Comparison of ENCODE assay signal across 9 cellular contexts in genomic region chr3:170632780-170633179, GRCh38. TPM values are rescaled to one million over a fixed set of nuclear protein-coding genes. Genes with fewer than 3 reads are reported as not detected.
DNase-seq lines count a peak whose midpoint lies in the region; ATAC-seq and TF ChIP-seq lines count a peak whose summit lies in the region.
"Had no signal": no experiment of that assay in that cellular context is flagged by ENCODE, and none has a peak within 500 bp of the region (broad histone marks: within the 10 kb centered on the region; RNA-seq: fewer than 3 reads in every experiment).

No MANE protein-coding gene starts in this region.

- no peak overlapping the region for H3K27ac Mint-ChIP-seq in activated CD8-positive, alpha-beta T cell treated with anti-CD3 and anti-CD28 coated beads for 36 hours
- H3K27ac Mint-ChIP-seq in activated CD8-positive, alpha-beta T cell treated with anti-CD3 and anti-CD28 coated beads, Interleukin-2, amount 10 ng/mL, durations not matched to agents 7 days and 5 days, result no peak overlapping the region
- H3K27ac Mint-ChIP-seq: dendritic cell treated with granulocyte-macrophage colony-stimulating factor and Interleukin-4, amounts not matched to agents 40 ng/mL and 50 ng/mL, for 4 days had no signal

- no peaks in the 10 kb centered on the region for H3K9me3 ChIP-seq in right lobe of liver

- no peak for TF ChIP-seq CTCF in activated CD8-positive, alpha-beta T cell treated with anti-CD3 and anti-CD28 coated beads for 36 hours (IDR thresholded peaks at IDR 0.05)
- TF ChIP-seq CTCF in right lobe of liver (IDR thresholded peaks at IDR 0.05), result no peak

- no peaks in the 10 kb centered on the region for H3K4me1 Mint-ChIP-seq in activated CD8-positive, alpha-beta T cell treated with anti-CD3 and anti-CD28 coated beads for 36 hours (ENCODE audit: low read depth)
- no peaks in the 10 kb centered on the region for H3K4me1 Mint-ChIP-seq in activated CD8-positive, alpha-beta T cell treated with anti-CD3 and anti-CD28 coated beads, Interleukin-2, amount 10 ng/mL, durations not matched to agents 7 days and 5 days (ENCODE audit: low read depth)

- no peaks in the 10 kb centered on the region for H3K36me3 ChIP-seq in right lobe of liver

- CTCF ChIA-PET in activated CD8-positive, alpha-beta T cell treated with anti-CD3 and anti-CD28 coated beads for 36 hours (lab: Charles Lee), result no interaction called here
- CTCF ChIA-PET in activated CD8-positive, alpha-beta T cell treated with anti-CD3 and anti-CD28 coated beads, Interleukin-2, amount 10 ng/mL, durations not matched to agents 7 days and 5 days (lab: Charles Lee), result no interaction called here

- H3K36me3 Mint-ChIP-seq in activated CD8-positive, alpha-beta T cell treated with anti-CD3 and anti-CD28 coated beads for 36 hours (ENCODE audit: low read depth), result no peaks in the 10 kb centered on the region
- no peaks in the 10 kb centered on the region for H3K36me3 Mint-ChIP-seq in activated CD8-positive, alpha-beta T cell treated with anti-CD3 and anti-CD28 coated beads, Interleukin-2, amount 10 ng/mL, durations not matched to agents 7 days and 5 days (ENCODE audit: low read depth)

- ATAC-seq in activated CD8-positive, alpha-beta T cell treated with anti-CD3 and anti-CD28 coated beads for 36 hours, result peak; percentile 30
- no peak for ATAC-seq in activated CD8-positive, alpha-beta T cell treated with anti-CD3 and anti-CD28 coated beads, Interleukin-2, amount 10 ng/mL, durations not matched to agents 7 days and 5 days
- ATAC-seq in HG02759 (IDR thresholded peaks at IDR 0.05; ENCODE audit: unreplicated experiment), result peak; percentile 79
- ATAC-seq in stimulated activated naive CD8-positive, alpha-beta T cell treated with anti-CD3 and anti-CD28 coated beads, Interleukin-15, Interleukin-2, amounts not matched to agents 100 U/mL and 50 U/mL, for 24 hours, result peak; percentile 63
- ATAC-seq in right lobe of liver, result no peak

- DNase-seq in activated CD8-positive, alpha-beta T cell treated with anti-CD3 and anti-CD28 coated beads for 36 hours, result no peak
- DNase-seq in activated CD8-positive, alpha-beta T cell treated with anti-CD3 and anti-CD28 coated beads, Interleukin-2, amount 10 ng/mL, durations not matched to agents 7 days and 5 days, result no peak
- DNase-seq in NCI-H128 (lab: John Stamatoyannopoulos, UW; ENCODE audit: unreplicated experiment) (peak; percentile 29), right lobe of liver (no peak), SHP77 treated with DMSO at 0.1 percent for 48 hours (lab: John Stamatoyannopoulos, UW) (no peak), ecto neural progenitor cell (ENCODE audit: low spot score) (no peak)
- no peak for DNase-seq in stimulated activated naive CD8-positive, alpha-beta T cell treated with anti-CD3 and anti-CD28 coated beads, Interleukin-15, Interleukin-2, amounts not matched to agents 100 U/mL and 50 U/mL, for 24 hours

- TF ChIP-seq POLR2A in right lobe of liver (IDR thresholded peaks at IDR 0.05), result no peak

- H3K4me3 ChIP-seq in right lobe of liver, result no peak overlapping the region

- intact Hi-C loops in activated CD8-positive, alpha-beta T cell treated with anti-CD3 and anti-CD28 coated beads for 36 hours (cut with micrococcal nuclease), result no loop called here
- intact Hi-C loops in right lobe of liver (cut with DNase I), result no loop called here

- no peaks in the 10 kb centered on the region for H3K27me3 ChIP-seq in right lobe of liver

- H3K4me3 Mint-ChIP-seq in activated CD8-positive, alpha-beta T cell treated with anti-CD3 and anti-CD28 coated beads for 36 hours, result no peak overlapping the region
- H3K4me3 Mint-ChIP-seq in activated CD8-positive, alpha-beta T cell treated with anti-CD3 and anti-CD28 coated beads, Interleukin-2, amount 10 ng/mL, durations not matched to agents 7 days and 5 days, result no peak overlapping the region
- H3K4me3 Mint-ChIP-seq: dendritic cell treated with granulocyte-macrophage colony-stimulating factor and Interleukin-4, amounts not matched to agents 40 ng/mL and 50 ng/mL, for 4 days had no signal

- POLR2A ChIA-PET in activated CD8-positive, alpha-beta T cell treated with anti-CD3 and anti-CD28 coated beads for 36 hours (lab: Charles Lee), result no interaction called here
- POLR2A ChIA-PET in activated CD8-positive, alpha-beta T cell treated with anti-CD3 and anti-CD28 coated beads, Interleukin-2, amount 10 ng/mL, durations not matched to agents 7 days and 5 days (lab: Charles Lee), result no interaction called here

- WGBS in right lobe of liver (ENCODE audit: insufficient coverage, low coverage, low lambda C conversion rate, missing lambda C conversion rate), result 75% methylated on average over 3 of the region's 4 CpGs

- peaks cover 0 to 13% (median 3%) of the 10 kb centered on the region in 4 donors for H3K4me1 ChIP-seq in right lobe of liver

- peaks cover 14% of the 10 kb centered on the region for H3K27me3 Mint-ChIP-seq in activated CD8-positive, alpha-beta T cell treated with anti-CD3 and anti-CD28 coated beads for 36 hours
- H3K27me3 Mint-ChIP-seq in activated CD8-positive, alpha-beta T cell treated with anti-CD3 and anti-CD28 coated beads, Interleukin-2, amount 10 ng/mL, durations not matched to agents 7 days and 5 days (ENCODE audit: low read depth), result peaks cover 7% of the 10 kb centered on the region

- H3K9me3 Mint-ChIP-seq in activated CD8-positive, alpha-beta T cell treated with anti-CD3 and anti-CD28 coated beads for 36 hours, result no peaks in the 10 kb centered on the region
- no peaks in the 10 kb centered on the region for H3K9me3 Mint-ChIP-seq in activated CD8-positive, alpha-beta T cell treated with anti-CD3 and anti-CD28 coated beads, Interleukin-2, amount 10 ng/mL, durations not matched to agents 7 days and 5 days (ENCODE audit: insufficient read depth)
- H3K9me3 Mint-ChIP-seq: dendritic cell treated with granulocyte-macrophage colony-stimulating factor and Interleukin-4, amounts not matched to agents 40 ng/mL and 50 ng/mL, for 4 days had no signal

- no peak overlapping the region for H3K27ac ChIP-seq in right lobe of liver

RNA-seq across cellular contexts. Expression of gene SLC7A14, which starts 46.9 kb away (rescaled TPM):
- total RNA-seq in activated CD8-positive, alpha-beta T cell treated with anti-CD3 and anti-CD28 coated beads for 36 hours, result not detected
- total RNA-seq in activated CD8-positive, alpha-beta T cell treated with anti-CD3 and anti-CD28 coated beads, Interleukin-2, amount 10 ng/mL, durations not matched to agents 7 days and 5 days, result not detected
- total RNA-seq in right lobe of liver, result under 1 TPM in 2 of 6 experiments, not detected in 4; 0.05 to 0.11 TPM

Comparison
In these comparisons a context has a peak if more than half of its experiments do, and no peak if none do; other contexts are left out.
1. ATAC-seq: peak in activated CD8-positive, alpha-beta T cell treated with anti-CD3 and anti-CD28 coated beads for 36 hours (single experiment), HG02759 (single experiment) and stimulated activated naive CD8-positive, alpha-beta T cell treated with anti-CD3 and anti-CD28 coated beads, Interleukin-15, Interleukin-2, amounts not matched to agents 100 U/mL and 50 U/mL, for 24 hours (single experiment); none in activated CD8-positive, alpha-beta T cell treated with anti-CD3 and anti-CD28 coated beads, Interleukin-2, amount 10 ng/mL, durations not matched to agents 7 days and 5 days (single experiment) and right lobe of liver (0 of 4).